Comparison of ENCODE assay signal across 8 cellular contexts in the genomic region with DNA sequence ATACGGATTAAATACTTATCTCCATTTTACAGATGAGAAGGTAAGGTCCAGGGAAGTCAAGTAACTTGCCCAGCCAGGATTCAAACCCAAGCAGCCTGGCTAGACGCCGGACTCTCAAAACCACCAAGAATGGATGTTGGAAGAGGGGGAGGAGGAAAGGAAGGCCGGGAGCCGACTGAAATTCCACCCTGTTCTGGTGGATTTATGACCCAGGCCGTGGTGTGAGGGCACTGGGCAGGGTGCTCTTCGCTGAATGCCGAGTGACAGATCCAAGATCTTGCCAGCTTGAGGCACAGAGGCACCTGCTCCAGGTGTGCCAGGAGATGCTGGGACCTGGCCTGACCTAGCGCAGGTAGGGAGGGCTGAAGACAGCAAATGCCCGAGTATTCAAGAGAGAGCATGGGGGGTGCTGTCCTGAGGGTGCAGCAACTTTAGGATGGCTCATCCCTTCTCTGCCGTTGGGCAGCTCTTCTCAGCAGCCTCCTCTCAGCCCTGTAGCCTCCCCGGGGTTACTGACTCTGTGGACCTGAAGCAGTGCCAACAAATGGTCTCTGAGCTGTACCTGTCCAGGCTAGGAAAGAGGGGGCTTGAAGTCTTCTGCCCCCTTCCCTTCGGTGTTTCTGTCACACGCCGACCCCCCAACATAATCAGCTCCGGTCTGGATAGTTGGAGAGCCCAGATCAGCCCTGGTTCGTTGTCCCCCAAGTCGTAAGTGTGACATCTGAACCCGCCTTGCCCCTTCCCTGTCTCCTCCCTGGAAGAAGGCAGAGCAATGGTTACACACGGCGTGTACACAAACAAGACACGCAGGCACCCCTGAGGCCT. TPM values are rescaled to one million over a fixed set of nuclear protein-coding genes. Genes with fewer than 3 reads are reported as not detected.
DNase-seq lines count a peak whose midpoint lies in the region; ATAC-seq and TF ChIP-seq lines count a peak whose summit lies in the region.

No MANE protein-coding gene starts in this region.

- H3K36me3 Mint-ChIP-seq in natural killer cell = no peaks in the 10 kb centered on the region

- TF ChIP-seq CTCF in AG04449 (IDR thresholded peaks at IDR 0.05; ENCODE audit: insufficient read depth, low read length, missing control alignments) (no peak), dorsolateral prefrontal cortex (IDR thresholded peaks at IDR 0.05 in 54 of 56, conservative IDR thresholded peaks at IDR 0.05 in 2 of 56; ENCODE audit: low read depth in 1 of 56, partially characterized antibody in 56 of 56) (no peak), natural killer cell (IDR thresholded peaks at IDR 0.05) (no peak)

- peak overlapping the region in 9 of 59 donors; percentile 28 to 71 (median 63) for H3K27ac ChIP-seq in dorsolateral prefrontal cortex

- peak overlapping the region; percentile 54 for H3K4me3 ChIP-seq in AG04449 (ENCODE audit: low read depth, low read length)
- peak overlapping the region in 56 of 59 donors; percentile 15 to 69 (median 51) for H3K4me3 ChIP-seq in dorsolateral prefrontal cortex

- no peak for ATAC-seq in natural killer cell
- ATAC-seq in HG02678 (IDR thresholded peaks at IDR 0.05; ENCODE audit: unreplicated experiment) = no peak

- H3K27me3 Mint-ChIP-seq in natural killer cell (ENCODE audit: low read depth in 2 of 2) = peaks cover 9 to 35% of the 10 kb centered on the region in 2 donors

- POLR2A ChIA-PET in AG04449 (lab: Yijun Ruan, JAX) = interaction anchor here (1.4 kb wide), 1 partner anchor 56 kb away, joined by 6 read pairs; no protein-coding TSS in a partner anchor

- intact Hi-C loops in dorsolateral prefrontal cortex (cut with DNase I) = loop anchor here in 1 of 2 donors (10.0 kb wide), 1 partner anchor 128 kb away; no protein-coding TSS in a partner anchor
- intact Hi-C loops in natural killer cell (cut with micrococcal nuclease) = no loop called here

- no peaks in the 10 kb centered on the region for H3K9me3 Mint-ChIP-seq in natural killer cell

- H3K27me3 ChIP-seq in dorsolateral prefrontal cortex = peaks cover 0 to 7% (median 0%) of the 10 kb centered on the region in 45 donors

- peak overlapping the region; percentile 87 for H3K4me3 Mint-ChIP-seq in natural killer cell

- peaks cover 0 to 10% of the 10 kb centered on the region in 2 donors for H3K4me1 Mint-ChIP-seq in natural killer cell

- DNase-seq in AG04449 (ENCODE audit: low read depth, low spot score) (no peak), HuH-7.5 (ENCODE audit: low spot score) (peak; percentile 58), dorsolateral prefrontal cortex (no peak), natural killer cell (no peak), hippocampal formation (lab: John Stamatoyannopoulos, UW) (no peak)
- no peak for DNase-seq in activated CD4-positive, alpha-beta T cell treated with anti-CD3 and anti-CD28 coated beads for 4 hours
- DNase-seq in activated CD4-positive, alpha-beta T cell treated with anti-CD3 and anti-CD28 coated beads, Interleukin-2, amount 50 U/mL, for 48 hours = no peak

- CTCF ChIA-PET in AG04449 (lab: Yijun Ruan, JAX) = interaction anchor here (0.8 to 12.0 kb wide), 5 partner anchors 14 to 148 kb away, joined by 3 to 142 read pairs (median 18); a partner anchor contains a TSS

- H3K27ac Mint-ChIP-seq in natural killer cell = peak overlapping the region in 1 of 2 donors; percentile 57

RNA-seq across cellular contexts. Expression of a gene that starts 0.7 kb away (rescaled TPM):
- total RNA-seq in dorsolateral prefrontal cortex = 1 to 10 TPM in 8 of 120 experiments, under 1 TPM in 109, not detected in 3; 0.13 to 3.3 (median 0.50) TPM
- total RNA-seq in natural killer cell = under 1 TPM in 1 of 3 donors, not detected in 2; 0.23 TPM
